Comparison of ENCODE assay signal across 8 cellular contexts in genomic region chr2:238288650-238289573, GRCh38. TPM values are rescaled to one million over a fixed set of nuclear protein-coding genes. Genes with fewer than 3 reads are reported as not detected.
A peak's percentile ranks its signal among the peaks of the same experiment; 100 is the strongest.
DNase-seq lines count a peak whose midpoint lies in the region; ATAC-seq and TF ChIP-seq lines count a peak whose summit lies in the region.

No MANE protein-coding gene starts in this region.

- H3K9me3 ChIP-seq in liver (ENCODE audit: control insufficient read depth in 4 of 4, low read length in 3 of 4): no peaks in the 10 kb centered on the region

- ATAC-seq in GM19328 (IDR thresholded peaks at IDR 0.05; ENCODE audit: unreplicated experiment): peak; percentile 92
- ATAC-seq in HG03520 (IDR thresholded peaks at IDR 0.05; ENCODE audit: unreplicated experiment): peak; percentile 83

- no peak for TF ChIP-seq RAD21 in liver (IDR thresholded peaks at IDR 0.05)

- H3K4me1 ChIP-seq in liver (ENCODE audit: control insufficient read depth in 4 of 4, insufficient read depth in 4 of 4, low read length in 3 of 4): peaks cover 15 to 44% (median 29%) of the 10 kb centered on the region in 4 donors

- H3K4me3 ChIP-seq in liver (ENCODE audit: low read depth in 1 of 3, low read length in 3 of 3): peak overlapping the region; percentile 47 to 95 (median 78)

- WGBS in liver: 1% methylated on average over 108 of the region's 108 CpGs

- no peaks in the 10 kb centered on the region for H3K36me3 ChIP-seq in liver (ENCODE audit: control insufficient read depth in 4 of 4, insufficient read depth in 3 of 4, low read depth in 1 of 4, low read length in 3 of 4)

- H3K9ac ChIP-seq in liver (ENCODE audit: low read depth in 1 of 2, low read length in 2 of 2): peak overlapping the region in 1 of 2 donors; percentile 74

- TF ChIP-seq CTCF in C4-2B (conservative IDR thresholded peaks at IDR 0.05) (no peak; the same call in 1 of the 2 replicates), liver (IDR thresholded peaks at IDR 0.05; ENCODE audit: low read depth, low read length, missing input control) (no peak)

- peak; percentile 98 for DNase-seq in NCI-H526 treated with DMSO at 0.1 percent for 48 hours (lab: John Stamatoyannopoulos, UW)
- peak; percentile 97 for DNase-seq in activated CD4-positive, alpha-beta T cell treated with anti-CD3 and anti-CD28 coated beads, Interleukin-2, amount 50 U/mL, for 1 hour
- DNase-seq in dermis blood vessel endothelial cell: peak; percentile 98
- peak; percentile 97 for DNase-seq in stimulated activated CD4-positive, alpha-beta T cell treated with anti-CD3 and anti-CD28 coated beads, Interleukin-4, amount 100 ng/mL, for 24 hours

- no peaks in the 10 kb centered on the region for H3K27me3 ChIP-seq in liver (ENCODE audit: control insufficient read depth in 4 of 4, insufficient read depth in 4 of 4, low read length in 3 of 4)

- H3K27ac ChIP-seq in C4-2B (peak overlapping the region; percentile 98), liver (ENCODE audit: low read depth in 1 of 2, low read length in 2 of 2) (peak overlapping the region; percentile 92 to 99)

TF ChIP-seq in liver, 16 proteins besides CTCF, POLR2A, EP300 and RAD21:
- TF ChIP-seq YY1 (IDR thresholded peaks at IDR 0.05): peak; percentile 54
- no peak for TF ChIP-seq FOXA1 (IDR thresholded peaks at IDR 0.05)
- peak; percentile 69 for TF ChIP-seq MAX (IDR thresholded peaks at IDR 0.05)
- no peak for TF ChIP-seq FOXA2 (IDR thresholded peaks at IDR 0.05)
- TF ChIP-seq SP1 (IDR thresholded peaks at IDR 0.05): peak; percentile 89

RNA-seq across cellular contexts. Expression of gene PER2, which starts 0.5 kb away (rescaled TPM):
- total RNA-seq in dermis blood vessel endothelial cell: 1.2 and 3.0 TPM in 2 replicates
- 10 to 100 TPM in 1 of 2 donors, 1 to 10 TPM in 1; 4.0 to 12.5 TPM for total RNA-seq in liver
- 1 to 10 TPM; 1.1 to 4.2 TPM for polyA plus RNA-seq in liver

RNA-seq across cellular contexts. Expression of gene TRAF3IP1, which starts 31.4 kb away (rescaled TPM):
- total RNA-seq in dermis blood vessel endothelial cell (7.3 and 8.7 TPM in 2 replicates), liver (1 to 10 TPM; 4.7 to 9.1 TPM)
- polyA plus RNA-seq in liver: 1 to 10 TPM; 4.0 to 4.4 TPM

RNA-seq across cellular contexts. Expression of gene HES6, which starts 49.1 kb away (rescaled TPM):
- total RNA-seq in dermis blood vessel endothelial cell: 2.2 and 3.7 TPM in 2 replicates
- 10 to 100 TPM in 1 of 2 donors, 1 to 10 TPM in 1; 2.8 to 13.2 TPM for total RNA-seq in liver
- 1 to 10 TPM; 1.7 to 2.5 TPM for polyA plus RNA-seq in liver

Comparison
In these comparisons a context has a peak if more than half of its experiments do, and no peak if none do; other contexts are left out.
1. Peak in every context shown above with its lines: DNase-seq, ATAC-seq, H3K4me3 ChIP-seq and H3K27ac ChIP-seq.